ENCODE assay signal across 14 cellular contexts in the genomic region with DNA sequence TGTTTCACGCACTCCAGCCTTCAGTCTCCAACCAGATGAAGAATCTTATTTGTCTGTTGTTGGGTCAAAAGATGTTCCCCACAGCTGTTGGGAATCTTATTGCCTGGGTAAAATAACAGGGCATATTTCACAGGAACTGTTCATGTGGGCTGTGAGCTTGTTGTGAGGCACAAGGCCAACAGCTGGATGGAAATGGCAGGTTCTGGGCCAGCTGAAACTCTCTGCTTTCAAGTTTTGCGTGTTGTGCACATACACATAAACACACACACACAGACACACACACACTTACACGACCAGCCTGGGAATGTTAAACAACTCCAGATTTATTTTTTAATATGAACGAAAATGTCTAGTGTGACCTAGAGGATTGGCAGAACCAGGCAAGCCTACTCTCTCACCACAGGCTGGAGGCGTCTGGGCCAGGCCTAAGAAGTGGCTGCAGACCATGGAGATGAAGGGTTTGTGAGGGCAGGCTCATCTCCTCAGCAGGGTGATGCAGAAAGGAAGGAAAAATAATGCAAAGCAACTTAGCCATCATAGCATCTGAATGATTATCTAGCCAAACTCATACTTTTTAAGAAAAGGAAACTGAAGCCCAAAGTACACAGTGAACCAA.
DNase-seq lines count a peak whose midpoint lies in the region; ATAC-seq and TF ChIP-seq lines count a peak whose summit lies in the region.
"Had no signal": no experiment of that assay in that cellular context is flagged by ENCODE, and none has a peak within 500 bp of the region (broad histone marks: within the 10 kb centered on the region; RNA-seq: fewer than 3 reads in every experiment).

No MANE protein-coding gene starts in this region.

- peak overlapping the region in 3 of 4 donors; percentile 33 to 72 (median 36) for H3K27ac ChIP-seq in esophagus squamous epithelium
- H3K27ac ChIP-seq in lower lobe of right lung: peak overlapping the region; percentile 25
- peak overlapping the region; percentile 25 for H3K27ac ChIP-seq in stomach smooth muscle (ENCODE audit: low read length)

- peak; percentile 9 for DNase-seq in GM03348 (ENCODE audit: low spot score)
- no peak for DNase-seq in esophagus squamous epithelium (lab: John Stamatoyannopoulos, UW)
- DNase-seq in lower lobe of right lung: no peak
- DNase-seq in mucosa of descending colon: no peak
- no peak for DNase-seq in stimulated activated CD4-positive, alpha-beta T cell treated with anti-CD3 and anti-CD28 coated beads, Interleukin-4, amount 100 ng/mL, for 4 hours
- DNase-seq in DMS 273 (lab: John Stamatoyannopoulos, UW; ENCODE audit: unreplicated experiment): no peak
- no peak for DNase-seq in SKM-1 treated with dmso at 0.1 percent for 144 hours (lab: John Stamatoyannopoulos, UW; ENCODE audit: unreplicated experiment)
- DNase-seq: activated B cell treated with CpG ODN at 0.5 μM for 24 hours; activated CD8-positive, alpha-beta memory T cell treated with anti-CD3 and anti-CD28 coated beads, Interleukin-2, amount 50 U/mL, for 48 hours; activated naive CD8-positive, alpha-beta T cell treated with anti-CD3 and anti-CD28 coated beads, Interleukin-2, amount 50 U/mL, for 24 hours; C1 segment of cervical spinal cord; islet precursor cell; naive B cell had no signal

- no peak for TF ChIP-seq POLR2A in esophagus squamous epithelium (IDR thresholded peaks at IDR 0.05)

- H3K4me1 ChIP-seq in esophagus squamous epithelium: peaks cover 0 to 24% (median 0%) of the 10 kb centered on the region in 3 donors
- peaks cover 11% of the 10 kb centered on the region for H3K4me1 ChIP-seq in lower lobe of right lung
- H3K4me1 ChIP-seq in stomach smooth muscle (ENCODE audit: control insufficient read depth, insufficient read depth, low read length): peaks cover 13% of the 10 kb centered on the region
- H3K4me1 ChIP-seq in mucosa of descending colon (ENCODE audit: low read depth): no peaks in the 10 kb centered on the region

- ATAC-seq in lower lobe of right lung (peak; percentile 27 to 29), mucosa of descending colon (no peak)
- ATAC-seq: activated naive CD8-positive, alpha-beta T cell treated with anti-CD3 and anti-CD28 coated beads, Interleukin-2, amount 50 U/mL, for 24 hours had no signal

- intact Hi-C loops in esophagus squamous epithelium (cut with DNase I): no loop called here
- intact Hi-C loops in lower lobe of right lung (cut with DNase I): no loop called here
- intact Hi-C loops in mucosa of descending colon (cut with DNase I, micrococcal nuclease): no loop called here

- H3K9me3 ChIP-seq in esophagus squamous epithelium: no peaks in the 10 kb centered on the region
- no peaks in the 10 kb centered on the region for H3K9me3 ChIP-seq in lower lobe of right lung
- H3K9me3 ChIP-seq in stomach smooth muscle (ENCODE audit: control insufficient read depth in 2 of 2, low read length in 2 of 2): no peaks in the 10 kb centered on the region
- no peaks in the 10 kb centered on the region for H3K9me3 ChIP-seq in mucosa of descending colon

- 46 to 47% methylated on average over 5 of the region's 5 CpGs for whole genome bisulfite sequencing in esophagus squamous epithelium, 2 donors

- H3K4me3 ChIP-seq in esophagus squamous epithelium (no peak overlapping the region), lower lobe of right lung (no peak overlapping the region), stomach smooth muscle (ENCODE audit: low read length in 2 of 2) (no peak overlapping the region), mucosa of descending colon (no peak overlapping the region)

- H3K27me3 ChIP-seq in esophagus squamous epithelium (no peaks in the 10 kb centered on the region), lower lobe of right lung (ENCODE audit: low read depth) (no peaks in the 10 kb centered on the region), stomach smooth muscle (ENCODE audit: control insufficient read depth in 1 of 2, insufficient read depth in 2 of 2, low read length in 2 of 2) (no peaks in the 10 kb centered on the region)

- TF ChIP-seq CTCF in esophagus squamous epithelium (IDR thresholded peaks at IDR 0.05) (no peak), lower lobe of right lung (IDR thresholded peaks at IDR 0.05) (no peak), mucosa of descending colon (IDR thresholded peaks at IDR 0.05) (no peak)

- no peaks in the 10 kb centered on the region for H3K36me3 ChIP-seq in esophagus squamous epithelium
- no peaks in the 10 kb centered on the region for H3K36me3 ChIP-seq in lower lobe of right lung
- H3K36me3 ChIP-seq in stomach smooth muscle (ENCODE audit: control insufficient read depth in 2 of 2, insufficient read depth in 2 of 2, low read length in 2 of 2): no peaks in the 10 kb centered on the region
- no peaks in the 10 kb centered on the region for H3K36me3 ChIP-seq in mucosa of descending colon (ENCODE audit: low read depth)

- H3K9ac ChIP-seq in stomach smooth muscle (ENCODE audit: low read length in 2 of 2): no peak overlapping the region
